Comparison of ENCODE assay signal across 33 cellular contexts in the genomic region with DNA sequence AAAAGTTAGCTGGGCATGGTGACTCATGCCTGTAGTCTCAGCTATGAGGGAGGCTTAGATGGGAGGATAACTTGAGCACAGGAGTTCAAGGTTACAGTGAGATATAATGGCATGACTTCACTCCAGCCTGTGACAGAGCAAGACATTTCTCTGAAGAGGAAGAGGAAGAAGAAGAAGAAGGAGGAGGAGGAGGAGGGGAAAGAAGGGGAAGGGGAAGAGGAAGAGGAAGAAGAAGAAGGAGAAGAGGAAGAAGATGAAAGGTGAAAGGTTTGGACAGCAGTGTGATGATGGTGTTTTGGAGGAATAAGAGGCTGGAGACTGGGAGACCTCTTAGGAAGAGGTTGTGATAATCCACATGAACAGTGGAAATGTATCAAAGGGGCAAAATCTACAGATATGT.
"Had no signal": no experiment of that assay in that cellular context is flagged by ENCODE, and none has a peak within 500 bp of the region (broad histone marks: within the 10 kb centered on the region; RNA-seq: fewer than 3 reads in every experiment).

No MANE protein-coding gene starts in this region.

- H3K4me1 ChIP-seq: adrenal gland, body of pancreas, esophagus squamous epithelium, gastroesophageal sphincter had no signal

- H3K27me3 ChIP-seq: adrenal gland, body of pancreas, esophagus squamous epithelium, gastroesophageal sphincter, heart right ventricle, hepatocyte had no signal

- H3K36me3 Mint-ChIP-seq: activated naive CD4-positive, alpha-beta T cell treated with anti-CD3 and anti-CD28 coated beads, Interleukin-2, amount 50 U/mL, for 24 hours; activated naive CD8-positive, alpha-beta T cell treated with anti-CD3 and anti-CD28 coated beads for 36 hours had no signal

- H3K27me3 Mint-ChIP-seq: activated B cell treated with CpG ODN at 0.5 μM for 24 hours; activated CD8-positive, alpha-beta T cell treated with anti-CD3 and anti-CD28 coated beads for 36 hours; activated naive CD4-positive, alpha-beta T cell treated with anti-CD3 and anti-CD28 coated beads, Interleukin-2, amount 50 U/mL, for 24 hours; activated naive CD8-positive, alpha-beta T cell treated with anti-CD3 and anti-CD28 coated beads for 36 hours; activated naive CD8-positive, alpha-beta T cell treated with anti-CD3 and anti-CD28 coated beads, Interleukin-2, amount 50 U/mL, for 24 hours; activated T-helper 17 cell treated with anti-CD3 and anti-CD28 coated beads, Interleukin-2, amount 50 U/mL, for 72 hours had no signal

- H3K27ac ChIP-seq: adrenal gland, body of pancreas, esophagus squamous epithelium, gastroesophageal sphincter, heart right ventricle, hepatocyte, WERI-Rb-1 had no signal

- DNase-seq: activated B cell treated with CpG ODN at 0.5 μM for 24 hours; activated CD4-positive, alpha-beta T cell treated with anti-CD3 and anti-CD28 coated beads for 48 hours; activated CD4-positive, alpha-beta T cell treated with anti-CD3 and anti-CD28 coated beads, Interleukin-2, amount 50 U/mL, for 1 hour; activated CD4-positive, alpha-beta T cell treated with anti-CD3 and anti-CD28 coated beads, Interleukin-2, amount 50 U/mL, for 48 hours; activated CD8-positive, alpha-beta memory T cell treated with anti-CD3 and anti-CD28 coated beads for 24 hours; activated CD8-positive, alpha-beta T cell treated with anti-CD3 and anti-CD28 coated beads for 36 hours; activated effector memory CD4-positive, alpha-beta T cell treated with Interleukin-2 at 50 U/mL for 16 hours; activated gamma-delta T cell treated with Interleukin-2 at 50 U/mL for 16 hours; activated naive CD4-positive, alpha-beta T cell treated with Interleukin-2 at 50 U/mL for 16 hours; activated naive CD8-positive, alpha-beta T cell treated with anti-CD3 and anti-CD28 coated beads for 36 hours; activated naive CD8-positive, alpha-beta T cell treated with anti-CD3 and anti-CD28 coated beads, Interleukin-2, amount 50 U/mL, for 24 hours; activated T-cell treated with anti-CD3 and anti-CD28 coated beads, Interleukin-2, amount 50 U/mL, for 4 hours; adrenal gland; amygdala; aorta; body of pancreas; caudate nucleus; cortex of kidney; effector CD8-positive, alpha-beta T cell; esophagus squamous epithelium; foreskin melanocyte; heart right ventricle; T-helper 2 cell; WERI-Rb-1 had no signal

- H3K4me3 ChIP-seq: adrenal gland, body of pancreas, esophagus squamous epithelium, gastroesophageal sphincter, heart right ventricle, hepatocyte had no signal

- FAIRE-seq: colon, endometrium, endothelial cell of umbilical vein, TTC549 had no signal

- H3K4me1 Mint-ChIP-seq: activated B cell treated with CpG ODN at 0.5 μM for 24 hours; activated naive CD4-positive, alpha-beta T cell treated with anti-CD3 and anti-CD28 coated beads, Interleukin-2, amount 50 U/mL, for 24 hours; activated naive CD8-positive, alpha-beta T cell treated with anti-CD3 and anti-CD28 coated beads for 36 hours; activated naive CD8-positive, alpha-beta T cell treated with anti-CD3 and anti-CD28 coated beads, Interleukin-2, amount 50 U/mL, for 24 hours; activated T-helper 17 cell treated with anti-CD3 and anti-CD28 coated beads, Interleukin-2, amount 50 U/mL, for 72 hours had no signal

- H3K4me3 Mint-ChIP-seq: activated B cell treated with CpG ODN at 0.5 μM for 24 hours; activated CD8-positive, alpha-beta T cell treated with anti-CD3 and anti-CD28 coated beads for 36 hours; activated naive CD4-positive, alpha-beta T cell treated with anti-CD3 and anti-CD28 coated beads, Interleukin-2, amount 50 U/mL, for 24 hours; activated naive CD8-positive, alpha-beta T cell treated with anti-CD3 and anti-CD28 coated beads for 36 hours; activated naive CD8-positive, alpha-beta T cell treated with anti-CD3 and anti-CD28 coated beads, Interleukin-2, amount 50 U/mL, for 24 hours; activated T-cell treated with anti-CD3 and anti-CD28 coated beads, Interleukin-2, amount 50 U/mL, for 4 hours; activated T-helper 17 cell treated with anti-CD3 and anti-CD28 coated beads, Interleukin-2, amount 50 U/mL, for 72 hours had no signal

- H3K9me3 ChIP-seq: adrenal gland, body of pancreas, esophagus squamous epithelium, gastroesophageal sphincter had no signal

- H3K4me2 ChIP-seq: hepatocyte had no signal

- H3K27ac Mint-ChIP-seq: activated B cell treated with CpG ODN at 0.5 μM for 24 hours; activated CD8-positive, alpha-beta T cell treated with anti-CD3 and anti-CD28 coated beads for 36 hours; activated naive CD4-positive, alpha-beta T cell treated with anti-CD3 and anti-CD28 coated beads, Interleukin-2, amount 50 U/mL, for 24 hours; activated naive CD8-positive, alpha-beta T cell treated with anti-CD3 and anti-CD28 coated beads for 36 hours; activated naive CD8-positive, alpha-beta T cell treated with anti-CD3 and anti-CD28 coated beads, Interleukin-2, amount 50 U/mL, for 24 hours; activated T-helper 17 cell treated with anti-CD3 and anti-CD28 coated beads, Interleukin-2, amount 50 U/mL, for 72 hours had no signal

- H3K36me3 ChIP-seq: adrenal gland, esophagus squamous epithelium, gastroesophageal sphincter, heart right ventricle, WERI-Rb-1 had no signal

- ATAC-seq: activated CD4-positive, CD25-positive, alpha-beta regulatory T cell treated with anti-CD3 and anti-CD28 coated beads, Interleukin-2, amount 50 U/mL, for 24 hours; activated CD8-positive, alpha-beta T cell treated with anti-CD3 and anti-CD28 coated beads for 36 hours; activated naive CD8-positive, alpha-beta T cell treated with anti-CD3 and anti-CD28 coated beads, Interleukin-2, amount 50 U/mL, for 24 hours; activated T-cell treated with anti-CD3 and anti-CD28 coated beads, Interleukin-2, amount 50 U/mL, for 4 hours; activated T-helper 17 cell treated with anti-CD3 and anti-CD28 coated beads, Interleukin-2, amount 50 U/mL, for 72 hours; body of pancreas; gastroesophageal sphincter; heart right ventricle had no signal
